8 cellular contexts compared by ENCODE assay signal in genomic region chr17:68259586-68259985, GRCh38. TPM values are rescaled to one million over a fixed set of nuclear protein-coding genes. Genes with fewer than 3 reads are reported as not detected.
DNase-seq lines count a peak whose midpoint lies in the region; ATAC-seq, FAIRE-seq and TF ChIP-seq lines count a peak whose summit lies in the region.
"Not testable (repeated sequence)": the region's sequence is repeated elsewhere in the genome, so short reads cannot be mapped to it uniquely, and the experiment has no call there.
"Had no signal": no experiment of that assay in that cellular context is flagged by ENCODE, and none has a peak within 500 bp of the region (broad histone marks: within the 10 kb centered on the region; RNA-seq: fewer than 3 reads in every experiment).

No MANE protein-coding gene starts in this region.

- H3K79me2 ChIP-seq in Loucy (ENCODE audit: insufficient read depth, low read length); smooth muscle cell (ENCODE audit: low read depth): not testable (repeated sequence)

- H3K9me3 Mint-ChIP-seq in activated T-helper 17 cell treated with anti-CD3 and anti-CD28 coated beads, Interleukin-2, amount 50 U/mL, for 72 hours: not testable (repeated sequence)

- H3K4me1 Mint-ChIP-seq in activated T-helper 17 cell treated with anti-CD3 and anti-CD28 coated beads, Interleukin-2, amount 50 U/mL, for 72 hours: peaks cover 48% of the 10 kb centered on the region

- peak overlapping the region; percentile 31 for H3K9ac ChIP-seq in Loucy (ENCODE audit: low read depth, low read length, poor library complexity, severe bottlenecking)
- H3K9ac ChIP-seq in smooth muscle cell (ENCODE audit: low read depth): not testable (repeated sequence)

- H3K27ac ChIP-seq in lower lobe of right lung: peak overlapping the region; percentile 83
- H3K27ac ChIP-seq in smooth muscle cell (ENCODE audit: low read depth): not testable (repeated sequence)

- not testable (repeated sequence) for H3K9me2 ChIP-seq in Loucy (replicated peaks; ENCODE audit: low read depth, low read length)

- peak overlapping the region; percentile 43 for H3K4me2 ChIP-seq in Loucy (ENCODE audit: low read depth, low read length, poor library complexity, severe bottlenecking)
- H3K4me2 ChIP-seq in smooth muscle cell: peak overlapping the region; percentile 76

- H4K20me1 ChIP-seq in Loucy (ENCODE audit: insufficient read depth, low read length, poor library complexity, severe bottlenecking); smooth muscle cell (ENCODE audit: low read depth): not testable (repeated sequence)

- intact Hi-C loops in lower lobe of right lung (cut with DNase I): not testable (repeated sequence)

- peak overlapping the region; percentile 77 for H3K4me3 Mint-ChIP-seq in activated T-helper 17 cell treated with anti-CD3 and anti-CD28 coated beads, Interleukin-2, amount 50 U/mL, for 72 hours

- not testable (repeated sequence) for ATAC-seq in activated T-helper 17 cell treated with anti-CD3 and anti-CD28 coated beads, Interleukin-2, amount 50 U/mL, for 72 hours (replicated peaks); lower lobe of right lung

- H3K27ac Mint-ChIP-seq in activated T-helper 17 cell treated with anti-CD3 and anti-CD28 coated beads, Interleukin-2, amount 50 U/mL, for 72 hours: peak overlapping the region; percentile 84

- not testable (repeated sequence) for H3K9me3 ChIP-seq in Loucy (ENCODE audit: insufficient read depth, low read depth, low read length); lower lobe of right lung; smooth muscle cell (replicated peaks; ENCODE audit: low read depth)

- peaks cover 36% of the 10 kb centered on the region for H3K36me3 Mint-ChIP-seq in activated T-helper 17 cell treated with anti-CD3 and anti-CD28 coated beads, Interleukin-2, amount 50 U/mL, for 72 hours (ENCODE audit: low read depth)

- H3K4me3 ChIP-seq in Loucy (ENCODE audit: low read length, poor library complexity, severe bottlenecking) (peak overlapping the region; percentile 30), smooth muscle cell (peak overlapping the region; percentile 11)
- H3K4me3 ChIP-seq in lower lobe of right lung: not testable (repeated sequence)

- FAIRE-seq in GM12891 (lab: Jason Lieb, UNC): peak; percentile 74

- not testable (repeated sequence) for TF ChIP-seq POLR2A in GM12891 (IDR thresholded peaks at IDR 0.05; ENCODE audit: low read depth, low read length)

- TF ChIP-seq CTCF in Loucy (conservative IDR thresholded peaks at IDR 0.05; ENCODE audit: low read length); lower lobe of right lung (IDR thresholded peaks at IDR 0.05); smooth muscle cell (IDR thresholded peaks at IDR 0.05; ENCODE audit: borderline replicate concordance, insufficient read depth, poor library complexity, severe bottlenecking): not testable (repeated sequence)

- WGBS in smooth muscle cell (ENCODE audit: low lambda C conversion rate): 93% methylated on average over 4 of the region's 4 CpGs

- H3F3A ChIP-seq in Loucy (ENCODE audit: low read depth): peaks cover 13% of the 10 kb centered on the region; the same call in 1 of the 2 replicates
- H3F3A ChIP-seq in smooth muscle cell (ENCODE audit: low read depth): not testable (repeated sequence)

- H2AFZ ChIP-seq in Loucy (ENCODE audit: low read length); smooth muscle cell (ENCODE audit: low read depth): not testable (repeated sequence)

- H3K27me3 Mint-ChIP-seq in activated T-helper 17 cell treated with anti-CD3 and anti-CD28 coated beads, Interleukin-2, amount 50 U/mL, for 72 hours: not testable (repeated sequence)

- H3K36me3 ChIP-seq in Loucy (ENCODE audit: insufficient read depth, low read length); smooth muscle cell (ENCODE audit: low read depth): not testable (repeated sequence)
- H3K36me3 ChIP-seq in lower lobe of right lung: peaks cover 27% of the 10 kb centered on the region

- not testable (repeated sequence) for DNase-seq in GM12891 (ENCODE audit: insufficient read length, low spot score); lower lobe of right lung; smooth muscle cell (lab: John Stamatoyannopoulos, UW; ENCODE audit: unreplicated experiment)
- DNase-seq in SIG-M5 treated with dmso at 0.1 percent for 504 hours (lab: John Stamatoyannopoulos, UW; ENCODE audit: unreplicated experiment): peak; percentile 27
- peak; percentile 13 for DNase-seq in dermis blood vessel endothelial cell

- not testable (repeated sequence) for H3K27me3 ChIP-seq in Loucy (ENCODE audit: insufficient read depth, low read length, poor library complexity, severe bottlenecking); lower lobe of right lung (ENCODE audit: low read depth); smooth muscle cell (ENCODE audit: low read depth)

- peaks cover 57% of the 10 kb centered on the region for H3K4me1 ChIP-seq in Loucy (ENCODE audit: insufficient read depth, low read length, poor library complexity, severe bottlenecking)
- peaks cover 19% of the 10 kb centered on the region for H3K4me1 ChIP-seq in lower lobe of right lung
- not testable (repeated sequence) for H3K4me1 ChIP-seq in smooth muscle cell (ENCODE audit: low read depth)

RNA-seq across cellular contexts. Expression of gene AMZ2, which starts 11.7 kb away (rescaled TPM):
- 84.6 TPM for polyA plus RNA-seq in GM12891 (2012; ENCODE audit: low read depth, missing spikeins)
- 100 to 1,000 TPM; 100 to 112 TPM for total RNA-seq in activated T-helper 17 cell treated with anti-CD3 and anti-CD28 coated beads, Interleukin-2, amount 50 U/mL, for 72 hours
- 41.8 and 43.9 TPM in 2 replicates for total RNA-seq in dermis blood vessel endothelial cell
- 55.9 TPM for total RNA-seq in lower lobe of right lung
- 66.3 and 89.7 TPM in 2 replicates for total RNA-seq in smooth muscle cell
- 74.8 and 75.5 TPM in 2 replicates for polyA plus RNA-seq in smooth muscle cell

RNA-seq across cellular contexts. Expression of gene SLC16A6, which starts 31.3 kb away (rescaled TPM):
- polyA plus RNA-seq in GM12891 (2012; ENCODE audit: low read depth, missing spikeins): 1.7 TPM
- total RNA-seq in activated T-helper 17 cell treated with anti-CD3 and anti-CD28 coated beads, Interleukin-2, amount 50 U/mL, for 72 hours: 1 to 10 TPM in 1 of 2 donors, under 1 TPM in 1; 0.64 to 5.5 TPM
- 1.5 TPM in 2 replicates for total RNA-seq in dermis blood vessel endothelial cell
- 7.5 TPM for total RNA-seq in lower lobe of right lung
- total RNA-seq in smooth muscle cell: 0.04 TPM in 2 replicates
- not detected in 2 replicates for polyA plus RNA-seq in smooth muscle cell
- polyA plus RNA-seq: cardiac muscle cell had no signal

RNA-seq across cellular contexts. Expression of gene ARSG, which starts 31.7 kb away (rescaled TPM):
- polyA plus RNA-seq in GM12891 (2012; ENCODE audit: low read depth, missing spikeins): 3.1 TPM
- 1 to 10 TPM; 4.8 to 6.3 TPM for total RNA-seq in activated T-helper 17 cell treated with anti-CD3 and anti-CD28 coated beads, Interleukin-2, amount 50 U/mL, for 72 hours
- total RNA-seq in dermis blood vessel endothelial cell (3.7 and 5.1 TPM in 2 replicates), lower lobe of right lung (4.2 TPM), smooth muscle cell (1.0 and 2.3 TPM in 2 replicates)
- 2.4 and 2.7 TPM in 2 replicates for polyA plus RNA-seq in smooth muscle cell
